In genomic region chr13:31214379-31214778, GRCh38 we compare ENCODE assay signal across 20 cellular contexts. TPM values are rescaled to one million over a fixed set of nuclear protein-coding genes. Genes with fewer than 3 reads are reported as not detected.
A peak's percentile ranks its signal among the peaks of the same experiment; 100 is the strongest.
DNase-seq lines count a peak whose midpoint lies in the region; ATAC-seq and TF ChIP-seq lines count a peak whose summit lies in the region.
"Had no signal": no experiment of that assay in that cellular context is flagged by ENCODE, and none has a peak within 500 bp of the region (broad histone marks: within the 10 kb centered on the region; RNA-seq: fewer than 3 reads in every experiment).

No MANE protein-coding gene starts in this region.

- H3K27ac Mint-ChIP-seq in T-helper 17 cell = peak overlapping the region; percentile 81
- H3K27ac Mint-ChIP-seq: stimulated activated naive B cell treated with anti-CD40 and anti-IgM and Interleukin-4, amounts not matched to agents 10 μg/mL and 1 μg/mL and 100 μg/mL, for 72 hours had no signal

- H3K9ac ChIP-seq in smooth muscle cell (ENCODE audit: low read depth) = no peak overlapping the region

- H3K36me3 Mint-ChIP-seq in T-helper 17 cell (ENCODE audit: low read depth) = peaks cover 2% of the 10 kb centered on the region

- H3F3A ChIP-seq in smooth muscle cell (ENCODE audit: low read depth) = no peaks in the 10 kb centered on the region

- H3K36me3 ChIP-seq in esophagus muscularis mucosa (no peaks in the 10 kb centered on the region), smooth muscle cell (ENCODE audit: low read depth) (no peaks in the 10 kb centered on the region), upper lobe of left lung (no peaks in the 10 kb centered on the region)
- H3K36me3 ChIP-seq: adrenal gland, breast epithelium, neutrophil, thyroid gland had no signal

- WGBS in esophagus muscularis mucosa = 63% methylated on average over 2 of the region's 2 CpGs
- 78% methylated on average over 2 of the region's 2 CpGs for WGBS in smooth muscle cell (ENCODE audit: low lambda C conversion rate)
- 69 to 75% methylated on average over 2 of the region's 2 CpGs for WGBS in upper lobe of left lung, 2 donors

- intact Hi-C loops in esophagus muscularis mucosa (cut with DNase I) = no loop called here

- H3K27ac ChIP-seq in esophagus muscularis mucosa (replicated peaks in 1 of 4) (no peak overlapping the region), smooth muscle cell (ENCODE audit: low read depth) (peak overlapping the region; percentile 2), upper lobe of left lung (no peak overlapping the region)
- H3K27ac ChIP-seq: adrenal gland, breast epithelium, neutrophil, thyroid gland had no signal

- peak overlapping the region; percentile 45 for H3K4me3 Mint-ChIP-seq in T-helper 17 cell
- H3K4me3 Mint-ChIP-seq: CD4-positive, alpha-beta memory T cell; stimulated activated naive B cell treated with anti-CD40 and anti-IgM and Interleukin-4, amounts not matched to agents 10 μg/mL and 1 μg/mL and 100 μg/mL, for 72 hours had no signal

- H3K9me3 ChIP-seq in T-helper 17 cell (ENCODE audit: control insufficient read depth, low read length, poor library complexity, severe bottlenecking) (no peaks in the 10 kb centered on the region), esophagus muscularis mucosa (no peaks in the 10 kb centered on the region), smooth muscle cell (replicated peaks; ENCODE audit: low read depth) (no peaks in the 10 kb centered on the region), upper lobe of left lung (no peaks in the 10 kb centered on the region)
- H3K9me3 ChIP-seq: adrenal gland, breast epithelium, neutrophil, thyroid gland had no signal

- H3K27me3 ChIP-seq in esophagus muscularis mucosa = no peaks in the 10 kb centered on the region
- H3K27me3 ChIP-seq in smooth muscle cell (ENCODE audit: low read depth) = no peaks in the 10 kb centered on the region
- no peaks in the 10 kb centered on the region for H3K27me3 ChIP-seq in upper lobe of left lung
- H3K27me3 ChIP-seq: adrenal gland, breast epithelium, neutrophil, thyroid gland had no signal

- H4K20me1 ChIP-seq in smooth muscle cell (ENCODE audit: low read depth) = peaks cover 5% of the 10 kb centered on the region

- H3K4me1 ChIP-seq in esophagus muscularis mucosa = peaks cover 17 to 24% (median 23%) of the 10 kb centered on the region in 4 donors
- peaks cover 19% of the 10 kb centered on the region for H3K4me1 ChIP-seq in smooth muscle cell (ENCODE audit: low read depth)
- peaks cover 4 to 10% (median 7%) of the 10 kb centered on the region in 4 donors for H3K4me1 ChIP-seq in upper lobe of left lung

- H3K79me2 ChIP-seq in smooth muscle cell (ENCODE audit: low read depth) = no peaks in the 10 kb centered on the region

- peak overlapping the region; percentile 51 for H3K4me2 ChIP-seq in smooth muscle cell

- ATAC-seq in T-helper 17 cell (no peak), upper lobe of left lung (ENCODE audit: low FRiP score in 2 of 2) (no peak)
- ATAC-seq: stimulated activated naive B cell treated with anti-CD40 and anti-IgM and Interleukin-4, amounts not matched to agents 10 μg/mL and 1 μg/mL and 100 μg/mL, for 72 hours had no signal

- H3K4me3 ChIP-seq in esophagus muscularis mucosa (no peak overlapping the region), smooth muscle cell (no peak overlapping the region), upper lobe of left lung (no peak overlapping the region)
- H3K4me3 ChIP-seq: adrenal gland, breast epithelium, thyroid gland had no signal

- H3K4me1 Mint-ChIP-seq in T-helper 17 cell = peaks cover 22% of the 10 kb centered on the region

- H2AFZ ChIP-seq in smooth muscle cell (ENCODE audit: low read depth) = no peak overlapping the region

- no peaks in the 10 kb centered on the region for H3K27me3 Mint-ChIP-seq in T-helper 17 cell
- H3K27me3 Mint-ChIP-seq: CD4-positive, alpha-beta memory T cell; stimulated activated naive B cell treated with anti-CD40 and anti-IgM and Interleukin-4, amounts not matched to agents 10 μg/mL and 1 μg/mL and 100 μg/mL, for 72 hours had no signal

- no peak for TF ChIP-seq POLR2A in esophagus muscularis mucosa (IDR thresholded peaks at IDR 0.05; ENCODE audit: low read depth)
- no peak for TF ChIP-seq POLR2A in upper lobe of left lung (IDR thresholded peaks at IDR 0.05)

- DNase-seq in GM03348 (ENCODE audit: low spot score) (peak; percentile 19), T-helper 17 cell (no peak), esophagus muscularis mucosa (ENCODE audit: extremely low spot score) (peak; percentile 19), smooth muscle cell (lab: John Stamatoyannopoulos, UW; ENCODE audit: unreplicated experiment) (no peak), EL (no peak), SHP77 treated with DMSO at 0.1 percent for 48 hours (lab: John Stamatoyannopoulos, UW) (no peak), upper lobe of left lung (no peak)
- DNase-seq: activated CD4-positive, alpha-beta T cell treated with anti-CD3 and anti-CD28 coated beads, Interleukin-2, amount 50 U/mL, for 4 hours; activated gamma-delta T cell treated with Interleukin-2 at 50 U/mL for 16 hours; adrenal gland; CD4-positive, alpha-beta memory T cell; mammary epithelial cell; NCI-H1048; NCI-H187 treated with DMSO at 0.1 percent for 48 hours; NCI-H524 treated with DMSO at 0.1 percent for 48 hours; stimulated activated CD4-positive, alpha-beta T cell treated with anti-CD3 and anti-CD28 coated beads, Interleukin-2, amount 100 ng/mL, for 48 hours; stimulated activated naive B cell treated with anti-CD40 and anti-IgM and Interleukin-4, amounts not matched to agents 10 μg/mL and 1 μg/mL and 100 μg/mL, for 72 hours; thyroid gland had no signal

- no peak for TF ChIP-seq EP300 in esophagus muscularis mucosa (IDR thresholded peaks at IDR 0.05)
- TF ChIP-seq EP300 in upper lobe of left lung (IDR thresholded peaks at IDR 0.05) = no peak

- TF ChIP-seq CTCF in esophagus muscularis mucosa (IDR thresholded peaks at IDR 0.05) (no peak), smooth muscle cell (IDR thresholded peaks at IDR 0.05; ENCODE audit: borderline replicate concordance, insufficient read depth, poor library complexity, severe bottlenecking) (no peak), upper lobe of left lung (IDR thresholded peaks at IDR 0.05) (no peak)

RNA-seq across cellular contexts. Expression of gene B3GLCT, which starts 14.6 kb away (rescaled TPM):
- total RNA-seq in T-helper 17 cell (1 to 10 TPM; 5.0 to 6.2 TPM), esophagus muscularis mucosa (1 to 10 TPM; 5.2 to 8.8 (median 5.6) TPM), smooth muscle cell (16.5 and 17.7 TPM in 2 replicates), upper lobe of left lung (1 to 10 TPM; 1.0 to 8.2 (median 5.2) TPM)
- polyA plus RNA-seq in smooth muscle cell = 8.0 and 8.8 TPM in 2 replicates

RNA-seq across cellular contexts. Expression of gene HSPH1, which starts 52.7 kb away (rescaled TPM):
- 100 to 1,000 TPM; 143 to 153 TPM for total RNA-seq in T-helper 17 cell
- 10 to 100 TPM; 33.4 to 48.2 (median 42.1) TPM for total RNA-seq in esophagus muscularis mucosa
- 62.7 and 81.4 TPM in 2 replicates for total RNA-seq in smooth muscle cell
- polyA plus RNA-seq in smooth muscle cell = 39.2 and 45.4 TPM in 2 replicates
- 10 to 100 TPM; 32.5 to 93.1 (median 53.2) TPM for total RNA-seq in upper lobe of left lung

Comparison
In these comparisons a context has a peak if more than half of its experiments do, and no peak if none do; other contexts are left out.
1. DNase-seq: peak in GM03348 (single experiment) and esophagus muscularis mucosa (single experiment); none in T-helper 17 cell (0 of 3), smooth muscle cell (single experiment), EL (single experiment), SHP77 treated with DMSO at 0.1 percent for 48 hours (single experiment) and upper lobe of left lung (0 of 2).